ENCODE assay signal across 31 cellular contexts in the genomic region with DNA sequence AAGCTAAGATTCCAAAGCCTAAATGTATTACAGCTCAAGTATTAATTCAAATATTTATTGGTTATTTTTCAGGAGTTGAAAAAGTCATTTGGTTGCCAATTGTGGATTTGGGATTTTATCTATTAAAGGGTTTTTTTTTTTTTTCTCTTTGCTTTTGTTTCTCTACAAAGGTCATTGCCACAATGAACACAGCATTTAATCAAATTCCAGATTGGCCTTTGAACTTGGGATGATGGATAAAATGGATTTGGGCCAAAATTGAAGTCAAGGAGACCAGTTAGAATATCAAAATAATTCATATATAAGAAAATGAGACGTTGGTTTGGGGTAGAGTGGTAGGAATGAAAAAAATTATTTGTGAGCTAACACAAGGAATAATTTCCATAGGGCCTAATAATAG. TPM values are rescaled to one million over a fixed set of nuclear protein-coding genes. Genes with fewer than 3 reads are reported as not detected.
"Had no signal": no experiment of that assay in that cellular context is flagged by ENCODE, and none has a peak within 500 bp of the region (broad histone marks: within the 10 kb centered on the region; RNA-seq: fewer than 3 reads in every experiment).

No MANE protein-coding gene starts in this region.

- H3K4me3 ChIP-seq: stomach, suprapubic skin, testis, thoracic aorta, thyroid gland, tibial artery, tibial nerve, transverse colon, upper lobe of left lung, upper lobe of right lung, uterus, vagina had no signal

- H3K4me1 ChIP-seq: stomach, testis, thyroid gland, tibial artery, tibial nerve, transverse colon, upper lobe of left lung, upper lobe of right lung, uterus, vagina had no signal

- H3K36me3 ChIP-seq: stomach, suprapubic skin, thoracic aorta, thyroid gland, tibial artery, tibial nerve, transverse colon, upper lobe of left lung, upper lobe of right lung, uterus, vagina had no signal

- FAIRE-seq: urothelium cell line had no signal

- H3K9me3 ChIP-seq: suprapubic skin, testis, thoracic aorta, thyroid gland, tibial artery, upper lobe of left lung, upper lobe of right lung, uterus had no signal

- ATAC-seq: stimulated activated effector memory CD8-positive, alpha-beta T cell treated with anti-CD3 and anti-CD28 coated beads, Interleukin-12 subunit alpha, Interleukin-12 subunit beta, amount 100 ng/mL, for 72 hours; stimulated activated memory B cell treated with anti-CD40 and anti-IgM and Interleukin-4, amounts not matched to agents 10 μg/mL and 1 μg/mL and 100 μg/mL, for 72 hours; stimulated activated naive B cell treated with anti-CD40 and anti-IgM and Interleukin-4, amounts not matched to agents 10 μg/mL and 1 μg/mL and 100 μg/mL, for 72 hours; stimulated activated naive CD8-positive, alpha-beta T cell treated with anti-CD3 and anti-CD28 coated beads, Interleukin-15, amount 100 ng/mL, for 72 hours; stimulated activated naive CD8-positive, alpha-beta T cell treated with anti-CD3 and anti-CD28 coated beads, Interleukin-15, Interleukin-2, amounts not matched to agents 100 U/mL and 50 U/mL, for 24 hours; upper lobe of right lung had no signal

- DNase-seq: stimulated activated CD4-positive, alpha-beta T cell treated with anti-CD3 and anti-CD28 coated beads, Interleukin-2, amount 100 ng/mL, for 48 hours; stimulated activated CD4-positive, alpha-beta T cell treated with anti-CD3 and anti-CD28 coated beads, Interleukin-4, amount 100 ng/mL, for 1 hour; stimulated activated CD4-positive, alpha-beta T cell treated with anti-CD3 and anti-CD28 coated beads, Interleukin-4, amount 100 ng/mL, for 24 hours; stimulated activated CD4-positive, alpha-beta T cell treated with anti-CD3 and anti-CD28 coated beads, Interleukin-4, amount 100 ng/mL, for 4 hours; stimulated activated CD8-positive, alpha-beta memory T cell treated with anti-CD3 and anti-CD28 coated beads, Interleukin-4, amount 100 ng/mL, for 48 hours; stimulated activated naive B cell treated with anti-CD40 and anti-IgM and Interleukin-4, amounts not matched to agents 10 μg/mL and 1 μg/mL and 100 μg/mL, for 72 hours; stimulated activated naive CD4-positive, alpha-beta T cell; stimulated activated naive CD4-positive, alpha-beta T cell treated with Interleukin-2 at 50 U/mL for 16 hours; stimulated activated naive CD8-positive, alpha-beta T cell treated with anti-CD3 and anti-CD28 coated beads, Interleukin-15, amount 100 ng/mL, for 72 hours; stimulated activated naive CD8-positive, alpha-beta T cell treated with anti-CD3 and anti-CD28 coated beads, Interleukin-15, Interleukin-2, amounts not matched to agents 100 U/mL and 50 U/mL, for 24 hours; stomach; substantia nigra; testis; thyroid gland; tibial artery; transverse colon; trophoblast cell; upper lobe of left lung; upper lobe of right lung; uterus had no signal

- H3K27me3 ChIP-seq: stomach, suprapubic skin, testis, thyroid gland, tibial artery, tibial nerve, transverse colon, upper lobe of left lung, upper lobe of right lung, uterus, vagina had no signal

- H3K27ac ChIP-seq: stomach, suprapubic skin, testis, thoracic aorta, thyroid gland, tibial artery, tibial nerve, transverse colon, upper lobe of left lung, upper lobe of right lung, uterus, vagina had no signal

RNA-seq across cellular contexts. Expression of gene LIPN, which starts 9.6 kb away (rescaled TPM):
- total RNA-seq: thoracic aorta, thyroid gland, tibial nerve, ureter, urinary bladder, uterus, vagina had no signal
- polyA plus RNA-seq: stomach had no signal

RNA-seq across cellular contexts. Expression of gene LIPM, which starts 33.1 kb away (rescaled TPM):
- total RNA-seq: stomach, subcutaneous adipose tissue, temporal lobe, testis, thoracic aorta, thyroid gland, tibial nerve, transverse colon, upper lobe of left lung, upper lobe of right lung, ureter, urinary bladder, uterus, vagina had no signal
- polyA plus RNA-seq: stomach, urinary bladder had no signal
